ENCODE assay signal across 1 cellular context in the genomic region with DNA sequence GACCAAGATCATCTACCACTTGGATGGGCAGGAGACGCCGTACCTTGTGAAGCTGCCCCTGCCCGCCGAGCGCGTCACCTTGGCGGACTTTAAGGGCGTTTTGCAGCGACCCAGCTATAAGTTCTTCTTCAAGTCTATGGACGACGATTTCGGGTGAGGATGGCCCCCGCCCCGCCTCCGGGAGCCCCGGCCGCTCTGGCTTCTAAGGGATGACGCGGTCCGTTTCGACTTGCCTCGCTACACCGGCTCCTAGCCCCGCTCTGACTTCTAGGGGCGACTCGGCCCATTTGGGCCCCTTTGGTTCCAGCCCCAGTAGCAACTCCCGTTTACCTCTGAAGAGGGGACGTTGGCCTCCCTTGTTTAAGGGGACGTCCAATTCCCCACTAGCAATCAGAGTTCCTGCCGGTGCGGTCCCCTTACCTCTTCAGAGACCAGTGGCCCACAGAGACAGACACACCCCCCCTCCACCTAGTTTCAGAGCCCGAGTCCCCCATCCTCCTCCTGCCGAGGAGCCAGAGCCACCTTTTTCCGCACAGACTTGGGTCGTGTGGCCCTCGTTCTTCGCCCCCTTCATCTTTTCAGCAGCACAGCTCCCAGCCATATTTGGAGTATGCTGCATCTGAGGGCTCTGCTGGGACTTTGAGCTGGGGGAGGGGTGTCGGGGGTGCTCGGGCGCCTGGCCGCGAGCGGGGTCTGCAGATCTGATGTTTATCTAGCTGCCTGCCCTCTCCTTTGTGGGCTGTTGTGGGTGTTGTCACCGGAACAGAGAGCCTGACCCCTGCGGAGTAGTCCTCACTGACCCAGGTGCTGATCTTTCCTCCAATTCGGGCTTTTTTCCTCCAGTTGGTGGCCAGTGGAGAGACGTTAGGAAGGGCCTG.
A peak's percentile ranks its signal among the peaks of the same experiment; 100 is the strongest.
TF ChIP-seq lines count a peak whose summit lies in the region.

No MANE protein-coding gene starts in this region.

TF ChIP-seq in HepG2, 621 proteins besides CTCF, POLR2A, EP300 and RAD21 (continued from another document and continues in another):
- TF ChIP-seq FOXA1 (IDR thresholded peaks at IDR 0.05) (no peak), FOXA1 (CRISPR knock-in tag; IDR thresholded peaks at IDR 0.05) (0 out of 2 replicates have a peak, but pooled peaks have one; percentile 2), GABPB1 (CRISPR knock-in tag; IDR thresholded peaks at IDR 0.05) (no peak; the same call in 1 of the 2 replicates), AKAP8 (CRISPR knock-in tag; IDR thresholded peaks at IDR 0.05) (no peak), ZSCAN31 (CRISPR knock-in tag; IDR thresholded peaks at IDR 0.05; ENCODE audit: low read depth) (no peak), IRF2 (CRISPR knock-in tag; IDR thresholded peaks at IDR 0.05) (no peak), HDAC6 (IDR thresholded peaks at IDR 0.05; ENCODE audit: low read depth, low read length) (no peak), ZNF619 (CRISPR knock-in tag; IDR thresholded peaks at IDR 0.05) (no peak), POLR2AphosphoS5 (IDR thresholded peaks at IDR 0.05; ENCODE audit: low read depth, low read length) (peak; percentile 73), ZNF501 (CRISPR knock-in tag; IDR thresholded peaks at IDR 0.05) (0 out of 2 replicates have a peak, but pooled peaks have one; percentile 5), MYC (CRISPR knock-in tag; IDR thresholded peaks at IDR 0.05; ENCODE audit: borderline replicate concordance) (no peak), ZNF263 (CRISPR knock-in tag; IDR thresholded peaks at IDR 0.05) (0 out of 2 replicates have a peak, but pooled peaks have one; percentile 7), PAF1 (CRISPR knock-in tag; IDR thresholded peaks at IDR 0.05) (no peak), EEA1 (CRISPR knock-in tag; IDR thresholded peaks at IDR 0.05; ENCODE audit: borderline replicate concordance) (no peak; the same call in 1 of the 2 replicates), ZC3H4 (CRISPR knock-in tag; IDR thresholded peaks at IDR 0.05; ENCODE audit: borderline replicate concordance) (no peak), ARHGAP35 (CRISPR knock-in tag; IDR thresholded peaks at IDR 0.05; ENCODE audit: borderline replicate concordance) (0 out of 2 replicates have a peak, but pooled peaks have one; percentile 43), ADNP (CRISPR knock-in tag; IDR thresholded peaks at IDR 0.05) (no peak), PCBP1 (IDR thresholded peaks at IDR 0.05; ENCODE audit: borderline replicate concordance, low read depth, low read length) (no peak), ZFP1 (CRISPR knock-in tag; IDR thresholded peaks at IDR 0.05) (no peak), ZNF24 (IDR thresholded peaks at IDR 0.05) (no peak), CHCHD3 (CRISPR knock-in tag; IDR thresholded peaks at IDR 0.05) (no peak), SRF (IDR thresholded peaks at IDR 0.05; ENCODE audit: low read depth, low read length) (peak; percentile 91), ZNF121 (CRISPR knock-in tag; IDR thresholded peaks at IDR 0.05) (peak; percentile 22; the same call in 1 of the 2 replicates), ZFP90 (CRISPR knock-in tag; IDR thresholded peaks at IDR 0.05; ENCODE audit: borderline replicate concordance) (no peak)
- TF ChIP-seq, protein P1, sequence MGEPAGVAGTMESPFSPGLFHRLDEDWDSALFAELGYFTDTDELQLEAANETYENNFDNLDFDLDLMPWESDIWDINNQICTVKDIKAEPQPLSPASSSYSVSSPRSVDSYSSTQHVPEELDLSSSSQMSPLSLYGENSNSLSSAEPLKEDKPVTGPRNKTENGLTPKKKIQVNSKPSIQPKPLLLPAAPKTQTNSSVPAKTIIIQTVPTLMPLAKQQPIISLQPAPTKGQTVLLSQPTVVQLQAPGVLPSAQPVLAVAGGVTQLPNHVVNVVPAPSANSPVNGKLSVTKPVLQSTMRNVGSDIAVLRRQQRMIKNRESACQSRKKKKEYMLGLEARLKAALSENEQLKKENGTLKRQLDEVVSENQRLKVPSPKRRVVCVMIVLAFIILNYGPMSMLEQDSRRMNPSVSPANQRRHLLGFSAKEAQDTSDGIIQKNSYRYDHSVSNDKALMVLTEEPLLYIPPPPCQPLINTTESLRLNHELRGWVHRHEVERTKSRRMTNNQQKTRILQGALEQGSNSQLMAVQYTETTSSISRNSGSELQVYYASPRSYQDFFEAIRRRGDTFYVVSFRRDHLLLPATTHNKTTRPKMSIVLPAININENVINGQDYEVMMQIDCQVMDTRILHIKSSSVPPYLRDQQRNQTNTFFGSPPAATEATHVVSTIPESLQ (CRISPR knock-in tag; conservative IDR thresholded peaks at IDR 0.05) = 0 out of 2 replicates have a peak, but pooled peaks have one; percentile 18
- TF ChIP-seq, protein P2, sequence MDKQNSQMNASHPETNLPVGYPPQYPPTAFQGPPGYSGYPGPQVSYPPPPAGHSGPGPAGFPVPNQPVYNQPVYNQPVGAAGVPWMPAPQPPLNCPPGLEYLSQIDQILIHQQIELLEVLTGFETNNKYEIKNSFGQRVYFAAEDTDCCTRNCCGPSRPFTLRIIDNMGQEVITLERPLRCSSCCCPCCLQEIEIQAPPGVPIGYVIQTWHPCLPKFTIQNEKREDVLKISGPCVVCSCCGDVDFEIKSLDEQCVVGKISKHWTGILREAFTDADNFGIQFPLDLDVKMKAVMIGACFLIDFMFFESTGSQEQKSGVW (CRISPR knock-in tag; IDR thresholded peaks at IDR 0.05; ENCODE audit: borderline replicate concordance) = no peak
- TF ChIP-seq, protein P3, sequence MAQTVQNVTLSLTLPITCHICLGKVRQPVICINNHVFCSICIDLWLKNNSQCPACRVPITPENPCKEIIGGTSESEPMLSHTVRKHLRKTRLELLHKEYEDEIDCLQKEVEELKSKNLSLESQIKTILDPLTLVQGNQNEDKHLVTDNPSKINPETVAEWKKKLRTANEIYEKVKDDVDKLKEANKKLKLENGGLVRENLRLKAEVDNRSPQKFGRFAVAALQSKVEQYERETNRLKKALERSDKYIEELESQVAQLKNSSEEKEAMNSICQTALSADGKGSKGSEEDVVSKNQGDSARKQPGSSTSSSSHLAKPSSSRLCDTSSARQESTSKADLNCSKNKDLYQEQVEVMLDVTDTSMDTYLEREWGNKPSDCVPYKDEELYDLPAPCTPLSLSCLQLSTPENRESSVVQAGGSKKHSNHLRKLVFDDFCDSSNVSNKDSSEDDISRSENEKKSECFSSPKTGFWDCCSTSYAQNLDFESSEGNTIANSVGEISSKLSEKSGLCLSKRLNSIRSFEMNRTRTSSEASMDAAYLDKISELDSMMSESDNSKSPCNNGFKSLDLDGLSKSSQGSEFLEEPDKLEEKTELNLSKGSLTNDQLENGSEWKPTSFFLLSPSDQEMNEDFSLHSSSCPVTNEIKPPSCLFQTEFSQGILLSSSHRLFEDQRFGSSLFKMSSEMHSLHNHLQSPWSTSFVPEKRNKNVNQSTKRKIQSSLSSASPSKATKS (CRISPR knock-in tag; IDR thresholded peaks at IDR 0.05) = no peak
- TF ChIP-seq, protein P4, sequence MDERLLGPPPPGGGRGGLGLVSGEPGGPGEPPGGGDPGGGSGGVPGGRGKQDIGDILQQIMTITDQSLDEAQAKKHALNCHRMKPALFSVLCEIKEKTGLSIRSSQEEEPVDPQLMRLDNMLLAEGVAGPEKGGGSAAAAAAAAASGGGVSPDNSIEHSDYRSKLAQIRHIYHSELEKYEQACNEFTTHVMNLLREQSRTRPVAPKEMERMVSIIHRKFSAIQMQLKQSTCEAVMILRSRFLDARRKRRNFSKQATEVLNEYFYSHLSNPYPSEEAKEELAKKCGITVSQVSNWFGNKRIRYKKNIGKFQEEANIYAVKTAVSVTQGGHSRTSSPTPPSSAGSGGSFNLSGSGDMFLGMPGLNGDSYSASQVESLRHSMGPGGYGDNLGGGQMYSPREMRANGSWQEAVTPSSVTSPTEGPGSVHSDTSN (CRISPR knock-in tag; IDR thresholded peaks at IDR 0.05) = no peak
- TF ChIP-seq, protein P5, sequence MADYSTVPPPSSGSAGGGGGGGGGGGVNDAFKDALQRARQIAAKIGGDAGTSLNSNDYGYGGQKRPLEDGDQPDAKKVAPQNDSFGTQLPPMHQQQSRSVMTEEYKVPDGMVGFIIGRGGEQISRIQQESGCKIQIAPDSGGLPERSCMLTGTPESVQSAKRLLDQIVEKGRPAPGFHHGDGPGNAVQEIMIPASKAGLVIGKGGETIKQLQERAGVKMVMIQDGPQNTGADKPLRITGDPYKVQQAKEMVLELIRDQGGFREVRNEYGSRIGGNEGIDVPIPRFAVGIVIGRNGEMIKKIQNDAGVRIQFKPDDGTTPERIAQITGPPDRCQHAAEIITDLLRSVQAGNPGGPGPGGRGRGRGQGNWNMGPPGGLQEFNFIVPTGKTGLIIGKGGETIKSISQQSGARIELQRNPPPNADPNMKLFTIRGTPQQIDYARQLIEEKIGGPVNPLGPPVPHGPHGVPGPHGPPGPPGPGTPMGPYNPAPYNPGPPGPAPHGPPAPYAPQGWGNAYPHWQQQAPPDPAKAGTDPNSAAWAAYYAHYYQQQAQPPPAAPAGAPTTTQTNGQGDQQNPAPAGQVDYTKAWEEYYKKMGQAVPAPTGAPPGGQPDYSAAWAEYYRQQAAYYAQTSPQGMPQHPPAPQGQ (CRISPR knock-in tag; IDR thresholded peaks at IDR 0.05; ENCODE audit: borderline replicate concordance) = no peak
- TF ChIP-seq, protein P6, sequence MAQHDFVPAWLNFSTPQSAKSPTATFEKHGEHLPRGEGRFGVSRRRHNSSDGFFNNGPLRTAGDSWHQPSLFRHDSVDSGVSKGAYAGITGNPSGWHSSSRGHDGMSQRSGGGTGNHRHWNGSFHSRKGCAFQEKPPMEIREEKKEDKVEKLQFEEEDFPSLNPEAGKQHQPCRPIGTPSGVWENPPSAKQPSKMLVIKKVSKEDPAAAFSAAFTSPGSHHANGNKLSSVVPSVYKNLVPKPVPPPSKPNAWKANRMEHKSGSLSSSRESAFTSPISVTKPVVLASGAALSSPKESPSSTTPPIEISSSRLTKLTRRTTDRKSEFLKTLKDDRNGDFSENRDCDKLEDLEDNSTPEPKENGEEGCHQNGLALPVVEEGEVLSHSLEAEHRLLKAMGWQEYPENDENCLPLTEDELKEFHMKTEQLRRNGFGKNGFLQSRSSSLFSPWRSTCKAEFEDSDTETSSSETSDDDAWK (CRISPR knock-in tag; IDR thresholded peaks at IDR 0.05) = no peak
- TF ChIP-seq, protein P7, sequence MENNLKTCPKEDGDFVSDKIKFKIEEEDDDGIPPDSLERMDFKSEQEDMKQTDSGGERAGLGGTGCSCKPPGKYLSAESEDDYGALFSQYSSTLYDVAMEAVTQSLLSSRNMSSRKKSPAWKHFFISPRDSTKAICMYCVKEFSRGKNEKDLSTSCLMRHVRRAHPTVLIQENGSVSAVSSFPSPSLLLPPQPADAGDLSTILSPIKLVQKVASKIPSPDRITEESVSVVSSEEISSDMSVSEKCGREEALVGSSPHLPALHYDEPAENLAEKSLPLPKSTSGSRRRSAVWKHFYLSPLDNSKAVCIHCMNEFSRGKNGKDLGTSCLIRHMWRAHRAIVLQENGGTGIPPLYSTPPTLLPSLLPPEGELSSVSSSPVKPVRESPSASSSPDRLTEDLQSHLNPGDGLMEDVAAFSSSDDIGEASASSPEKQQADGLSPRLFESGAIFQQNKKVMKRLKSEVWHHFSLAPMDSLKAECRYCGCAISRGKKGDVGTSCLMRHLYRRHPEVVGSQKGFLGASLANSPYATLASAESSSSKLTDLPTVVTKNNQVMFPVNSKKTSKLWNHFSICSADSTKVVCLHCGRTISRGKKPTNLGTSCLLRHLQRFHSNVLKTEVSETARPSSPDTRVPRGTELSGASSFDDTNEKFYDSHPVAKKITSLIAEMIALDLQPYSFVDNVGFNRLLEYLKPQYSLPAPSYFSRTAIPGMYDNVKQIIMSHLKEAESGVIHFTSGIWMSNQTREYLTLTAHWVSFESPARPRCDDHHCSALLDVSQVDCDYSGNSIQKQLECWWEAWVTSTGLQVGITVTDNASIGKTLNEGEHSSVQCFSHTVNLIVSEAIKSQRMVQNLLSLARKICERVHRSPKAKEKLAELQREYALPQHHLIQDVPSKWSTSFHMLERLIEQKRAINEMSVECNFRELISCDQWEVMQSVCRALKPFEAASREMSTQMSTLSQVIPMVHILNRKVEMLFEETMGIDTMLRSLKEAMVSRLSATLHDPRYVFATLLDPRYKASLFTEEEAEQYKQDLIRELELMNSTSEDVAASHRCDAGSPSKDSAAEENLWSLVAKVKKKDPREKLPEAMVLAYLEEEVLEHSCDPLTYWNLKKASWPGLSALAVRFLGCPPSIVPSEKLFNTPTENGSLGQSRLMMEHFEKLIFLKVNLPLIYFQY (CRISPR knock-in tag; IDR thresholded peaks at IDR 0.05; ENCODE audit: borderline replicate concordance) = no peak
- TF ChIP-seq, protein P8, sequence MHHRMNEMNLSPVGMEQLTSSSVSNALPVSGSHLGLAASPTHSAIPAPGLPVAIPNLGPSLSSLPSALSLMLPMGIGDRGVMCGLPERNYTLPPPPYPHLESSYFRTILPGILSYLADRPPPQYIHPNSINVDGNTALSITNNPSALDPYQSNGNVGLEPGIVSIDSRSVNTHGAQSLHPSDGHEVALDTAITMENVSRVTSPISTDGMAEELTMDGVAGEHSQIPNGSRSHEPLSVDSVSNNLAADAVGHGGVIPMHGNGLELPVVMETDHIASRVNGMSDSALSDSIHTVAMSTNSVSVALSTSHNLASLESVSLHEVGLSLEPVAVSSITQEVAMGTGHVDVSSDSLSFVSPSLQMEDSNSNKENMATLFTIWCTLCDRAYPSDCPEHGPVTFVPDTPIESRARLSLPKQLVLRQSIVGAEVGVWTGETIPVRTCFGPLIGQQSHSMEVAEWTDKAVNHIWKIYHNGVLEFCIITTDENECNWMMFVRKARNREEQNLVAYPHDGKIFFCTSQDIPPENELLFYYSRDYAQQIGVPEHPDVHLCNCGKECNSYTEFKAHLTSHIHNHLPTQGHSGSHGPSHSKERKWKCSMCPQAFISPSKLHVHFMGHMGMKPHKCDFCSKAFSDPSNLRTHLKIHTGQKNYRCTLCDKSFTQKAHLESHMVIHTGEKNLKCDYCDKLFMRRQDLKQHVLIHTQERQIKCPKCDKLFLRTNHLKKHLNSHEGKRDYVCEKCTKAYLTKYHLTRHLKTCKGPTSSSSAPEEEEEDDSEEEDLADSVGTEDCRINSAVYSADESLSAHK (CRISPR knock-in tag; IDR thresholded peaks at IDR 0.05; ENCODE audit: borderline replicate concordance) = no peak
- TF ChIP-seq, protein P9, sequence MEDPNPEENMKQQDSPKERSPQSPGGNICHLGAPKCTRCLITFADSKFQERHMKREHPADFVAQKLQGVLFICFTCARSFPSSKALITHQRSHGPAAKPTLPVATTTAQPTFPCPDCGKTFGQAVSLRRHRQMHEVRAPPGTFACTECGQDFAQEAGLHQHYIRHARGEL (CRISPR knock-in tag; IDR thresholded peaks at IDR 0.05) = no peak
